31 cellular contexts compared by ENCODE assay signal in genomic region chr3:63467392-63467791, GRCh38.
A peak's percentile ranks its signal among the peaks of the same experiment; 100 is the strongest.
DNase-seq lines count a peak whose midpoint lies in the region; TF ChIP-seq lines count a peak whose summit lies in the region.
"Had no signal": no experiment of that assay in that cellular context is flagged by ENCODE, and none has a peak within 500 bp of the region (broad histone marks: within the 10 kb centered on the region; RNA-seq: fewer than 3 reads in every experiment).

No MANE protein-coding gene starts in this region.

- H3K4me1 Mint-ChIP-seq in nephron progenitor cell, result no peaks in the 10 kb centered on the region
- H3K4me1 Mint-ChIP-seq: activated CD4-positive, alpha-beta memory T cell treated with anti-CD3 and anti-CD28 coated beads, Interleukin-2, amount 10 ng/mL, durations not matched to agents 7 days and 5 days had no signal

- no peaks in the 10 kb centered on the region for H3K27me3 ChIP-seq in hepatocyte
- H3K27me3 ChIP-seq: pancreas, testis had no signal

- H3K79me2 ChIP-seq in hepatocyte, result no peaks in the 10 kb centered on the region

- no peaks in the 10 kb centered on the region for H3K4me1 ChIP-seq in hepatocyte (ENCODE audit: insufficient read depth)
- H3K4me1 ChIP-seq: pancreas, testis had no signal

- H3K9me2 ChIP-seq in hepatocyte (replicated peaks; ENCODE audit: insufficient read depth), result no peaks in the 10 kb centered on the region

- H3K4me3 ChIP-seq in hepatocyte, result no peak overlapping the region
- H3K4me3 ChIP-seq: GM12878, pancreas, testis had no signal

- no peak overlapping the region for H3K4me3 Mint-ChIP-seq in nephron progenitor cell
- H3K4me3 Mint-ChIP-seq: activated CD4-positive, alpha-beta memory T cell treated with anti-CD3 and anti-CD28 coated beads, Interleukin-2, amount 10 ng/mL, durations not matched to agents 7 days and 5 days; activated naive CD4-positive, alpha-beta T cell treated with anti-CD3 and anti-CD28 coated beads for 36 hours; activated T-helper 1 cell treated with anti-CD3 and anti-CD28 coated beads, Interleukin-12 subunit alpha, Interleukin-12 subunit beta, Interleukin-2, Interleukin-4 antibody, amounts not matched to agents 30 ng/mL and 10 ng/mL and 1 ng/mL, durations not matched to agents 14 hours and 24 hours and 36 hours; brain; dendritic cell treated with granulocyte-macrophage colony-stimulating factor and Interleukin-4, amounts not matched to agents 40 ng/mL and 50 ng/mL, for 4 days; endodermal cell; stimulated activated naive CD8-positive, alpha-beta T cell treated with anti-CD3 and anti-CD28 coated beads, Interleukin-15, Interleukin-2, amounts not matched to agents 100 ng/mL and 50 ng/mL, for 24 hours; T-helper 2 cell treated with Interferon-gamma antibody and Interleukin-4, amounts not matched to agents 5 μg/mL and 100 μg/mL, for 36 hours had no signal

- DNase-seq in NCI-H345 (lab: John Stamatoyannopoulos, UW), result peak; percentile 2
- DNase-seq in NCI-H345 treated with DMSO at 0.1 percent for 48 hours (lab: John Stamatoyannopoulos, UW; ENCODE audit: unreplicated experiment), result no peak
- DNase-seq in NCI-H1105 treated with DMSO at 0.1 percent for 48 hours (lab: John Stamatoyannopoulos, UW), result peak; percentile 66
- peak; percentile 60 for DNase-seq in NCI-H748 treated with DMSO at 0.1 percent for 48 hours (lab: John Stamatoyannopoulos, UW)
- peak; percentile 15 for DNase-seq in hepatocyte (ENCODE audit: low spot score)
- no peak for DNase-seq in nephron progenitor cell
- DNase-seq in mucosa of gallbladder (ENCODE audit: low spot score), result no peak
- no peak for DNase-seq in DMS114 treated with DMSO at 0.1 percent for 48 hours (lab: John Stamatoyannopoulos, UW; ENCODE audit: unreplicated experiment)
- DNase-seq: activated CD4-positive, alpha-beta memory T cell treated with anti-CD3 and anti-CD28 coated beads, Interleukin-2, amount 10 ng/mL, durations not matched to agents 7 days and 5 days; activated CD4-positive, CD25-positive, alpha-beta regulatory T cell treated with anti-CD3 and anti-CD28 coated beads, Interleukin-2, amount 50 U/mL, for 72 hours; activated CD8-positive, alpha-beta memory T cell treated with anti-CD3 and anti-CD28 coated beads, Interleukin-2, amount 50 U/mL, for 4 hours; activated naive CD4-positive, alpha-beta T cell treated with anti-CD3 and anti-CD28 coated beads for 36 hours; C1 segment of cervical spinal cord; endodermal cell; glutamatergic neuron; GOT3; KBM-7; mammary epithelial cell; NCI-H1694; NCI-H226; pancreas; retina; SHP77; stimulated activated CD8-positive, alpha-beta memory T cell treated with anti-CD3 and anti-CD28 coated beads, Interleukin-4, amount 100 ng/mL, for 48 hours; testis had no signal

- no peaks in the 10 kb centered on the region for H3K36me3 Mint-ChIP-seq in nephron progenitor cell (ENCODE audit: low read depth)
- H3K36me3 Mint-ChIP-seq: brain had no signal

- no peak overlapping the region for H3K27ac Mint-ChIP-seq in nephron progenitor cell
- H3K27ac Mint-ChIP-seq: activated CD4-positive, alpha-beta memory T cell treated with anti-CD3 and anti-CD28 coated beads, Interleukin-2, amount 10 ng/mL, durations not matched to agents 7 days and 5 days; activated naive CD4-positive, alpha-beta T cell treated with anti-CD3 and anti-CD28 coated beads for 36 hours; activated T-helper 1 cell treated with anti-CD3 and anti-CD28 coated beads, Interleukin-12 subunit alpha, Interleukin-12 subunit beta, Interleukin-2, Interleukin-4 antibody, amounts not matched to agents 30 ng/mL and 10 ng/mL and 1 ng/mL, durations not matched to agents 14 hours and 24 hours and 36 hours; brain; dendritic cell treated with granulocyte-macrophage colony-stimulating factor and Interleukin-4, amounts not matched to agents 40 ng/mL and 50 ng/mL, for 4 days; endodermal cell; stimulated activated naive CD8-positive, alpha-beta T cell treated with anti-CD3 and anti-CD28 coated beads, Interleukin-15, Interleukin-2, amounts not matched to agents 100 ng/mL and 50 ng/mL, for 24 hours; T-helper 2 cell treated with Interferon-gamma antibody and Interleukin-4, amounts not matched to agents 5 μg/mL and 100 μg/mL, for 36 hours had no signal

- no peak for TF ChIP-seq CTCF in hepatocyte (IDR thresholded peaks at IDR 0.05; ENCODE audit: poor library complexity)
- no peak for TF ChIP-seq CTCF in nephron progenitor cell (IDR thresholded peaks at IDR 0.05)

- H3K27ac ChIP-seq in hepatocyte, result no peak overlapping the region
- H3K27ac ChIP-seq: pancreas, testis had no signal

- H2AFZ ChIP-seq in hepatocyte, result no peak overlapping the region

- H3K27me3 Mint-ChIP-seq in nephron progenitor cell (ENCODE audit: low read depth, poor library complexity), result no peaks in the 10 kb centered on the region
- H3K27me3 Mint-ChIP-seq: activated CD4-positive, alpha-beta memory T cell treated with anti-CD3 and anti-CD28 coated beads, Interleukin-2, amount 10 ng/mL, durations not matched to agents 7 days and 5 days; brain; dendritic cell treated with granulocyte-macrophage colony-stimulating factor and Interleukin-4, amounts not matched to agents 40 ng/mL and 50 ng/mL, for 4 days had no signal

- H3K9me3 ChIP-seq in hepatocyte (ENCODE audit: low read depth), result no peaks in the 10 kb centered on the region
- H3K9me3 ChIP-seq: pancreas, testis had no signal

- H3K9me3 Mint-ChIP-seq in nephron progenitor cell, result peaks cover 4% of the 10 kb centered on the region
- H3K9me3 Mint-ChIP-seq: activated CD4-positive, alpha-beta memory T cell treated with anti-CD3 and anti-CD28 coated beads, Interleukin-2, amount 10 ng/mL, durations not matched to agents 7 days and 5 days; activated naive CD4-positive, alpha-beta T cell treated with anti-CD3 and anti-CD28 coated beads for 36 hours; activated T-helper 1 cell treated with anti-CD3 and anti-CD28 coated beads, Interleukin-12 subunit alpha, Interleukin-12 subunit beta, Interleukin-2, Interleukin-4 antibody, amounts not matched to agents 30 ng/mL and 10 ng/mL and 1 ng/mL, durations not matched to agents 14 hours and 24 hours and 36 hours; dendritic cell treated with granulocyte-macrophage colony-stimulating factor and Interleukin-4, amounts not matched to agents 40 ng/mL and 50 ng/mL, for 4 days; T-helper 2 cell treated with Interferon-gamma antibody and Interleukin-4, amounts not matched to agents 5 μg/mL and 100 μg/mL, for 36 hours had no signal

- no peaks in the 10 kb centered on the region for H3K36me3 ChIP-seq in hepatocyte (replicated peaks; ENCODE audit: insufficient read depth, low read depth)
- H3K36me3 ChIP-seq: pancreas had no signal

- 89% methylated on average over 3 of the region's 3 CpGs for WGBS in hepatocyte (ENCODE audit: low lambda C conversion rate, missing lambda C conversion rate)

- H3K4me2 ChIP-seq in hepatocyte, result no peak overlapping the region

- peaks cover 2% of the 10 kb centered on the region for H4K20me1 ChIP-seq in hepatocyte (ENCODE audit: insufficient read depth, poor library complexity, severe bottlenecking)

Comparison
In these comparisons a context has a peak if more than half of its experiments do, and no peak if none do; other contexts are left out.
1. DNase-seq: peak in NCI-H345 (single experiment), NCI-H1105 treated with DMSO at 0.1 percent for 48 hours (single experiment), NCI-H748 treated with DMSO at 0.1 percent for 48 hours (single experiment) and hepatocyte (single experiment); none in NCI-H345 treated with DMSO at 0.1 percent for 48 hours (single experiment), nephron progenitor cell (single experiment), mucosa of gallbladder (single experiment) and DMS114 treated with DMSO at 0.1 percent for 48 hours (single experiment).